26 cellular contexts compared by ENCODE assay signal in genomic region chr13:53507741-53508140, GRCh38.
"Had no signal": no experiment of that assay in that cellular context is flagged by ENCODE, and none has a peak within 500 bp of the region (broad histone marks: within the 10 kb centered on the region; RNA-seq: fewer than 3 reads in every experiment).

No MANE protein-coding gene starts in this region.

- H3K9me3 ChIP-seq: breast epithelium, esophagus muscularis mucosa, lower lobe of right lung, neutrophil, right lobe of liver, thoracic aorta had no signal

- H3K4me1 ChIP-seq: breast epithelium, esophagus muscularis mucosa, foreskin keratinocyte, left lung, lower lobe of right lung, right lobe of liver had no signal

- H3K4me1 Mint-ChIP-seq: activated B cell treated with CpG ODN at 0.5 μM for 24 hours; activated CD8-positive, alpha-beta memory T cell treated with anti-CD3 and anti-CD28 coated beads, Interleukin-2, amount 10 ng/mL, durations not matched to agents 7 days and 5 days; central memory CD8-positive, alpha-beta T cell; naive thymus-derived CD8-positive, alpha-beta T cell had no signal

- H3K27ac Mint-ChIP-seq: activated B cell treated with CpG ODN at 0.5 μM for 24 hours; activated CD8-positive, alpha-beta memory T cell treated with anti-CD3 and anti-CD28 coated beads, Interleukin-2, amount 10 ng/mL, durations not matched to agents 7 days and 5 days; activated CD8-positive, alpha-beta T cell treated with anti-CD3 and anti-CD28 coated beads, Interleukin-2, amount 10 ng/mL, durations not matched to agents 7 days and 5 days; activated naive CD4-positive, alpha-beta T cell treated with anti-CD3 and anti-CD28 coated beads, Interleukin-2, amount 50 U/mL, for 72 hours; activated T-helper 2 cell treated with anti-CD3 and anti-CD28 coated beads, Interferon-gamma antibody, Interleukin-2, Interleukin-4, amounts not matched to agents 10 μg/mL and 5 μg/mL and 100 μg/mL, durations not matched to agents 14 hours and 24 hours and 36 hours; naive thymus-derived CD8-positive, alpha-beta T cell; progenitor cell of endocrine pancreas; stimulated activated naive CD8-positive, alpha-beta T cell treated with anti-CD3 and anti-CD28 coated beads, Interleukin-15, Interleukin-2, amounts not matched to agents 100 ng/mL and 50 ng/mL, for 24 hours had no signal

- H3K36me3 ChIP-seq: breast epithelium, esophagus muscularis mucosa, heart right ventricle, left lung, lower lobe of right lung, neutrophil, right lobe of liver, thoracic aorta had no signal

- H3K4me3 Mint-ChIP-seq: activated B cell treated with CpG ODN at 0.5 μM for 24 hours; activated CD8-positive, alpha-beta memory T cell treated with anti-CD3 and anti-CD28 coated beads, Interleukin-2, amount 10 ng/mL, durations not matched to agents 7 days and 5 days; activated CD8-positive, alpha-beta T cell treated with anti-CD3 and anti-CD28 coated beads, Interleukin-2, amount 10 ng/mL, durations not matched to agents 7 days and 5 days; central memory CD8-positive, alpha-beta T cell; naive thymus-derived CD8-positive, alpha-beta T cell; stimulated activated naive CD8-positive, alpha-beta T cell treated with anti-CD3 and anti-CD28 coated beads, Interleukin-15, Interleukin-2, amounts not matched to agents 100 ng/mL and 50 ng/mL, for 24 hours had no signal

- H3K27ac ChIP-seq: breast epithelium, esophagus muscularis mucosa, foreskin keratinocyte, heart right ventricle, left lung, lower lobe of right lung, neutrophil, right lobe of liver, thoracic aorta had no signal

- H3K27me3 Mint-ChIP-seq: activated B cell treated with CpG ODN at 0.5 μM for 24 hours; activated CD8-positive, alpha-beta memory T cell treated with anti-CD3 and anti-CD28 coated beads, Interleukin-2, amount 10 ng/mL, durations not matched to agents 7 days and 5 days; central memory CD8-positive, alpha-beta T cell; naive thymus-derived CD8-positive, alpha-beta T cell; progenitor cell of endocrine pancreas; stimulated activated naive CD8-positive, alpha-beta T cell treated with anti-CD3 and anti-CD28 coated beads, Interleukin-15, Interleukin-2, amounts not matched to agents 100 ng/mL and 50 ng/mL, for 24 hours had no signal

- H3K27me3 ChIP-seq: breast epithelium, esophagus muscularis mucosa, foreskin keratinocyte, heart right ventricle, left lung, neutrophil, right lobe of liver had no signal

- H3K36me3 Mint-ChIP-seq: activated CD8-positive, alpha-beta memory T cell treated with anti-CD3 and anti-CD28 coated beads, Interleukin-2, amount 10 ng/mL, durations not matched to agents 7 days and 5 days had no signal

- DNase-seq: activated B cell treated with CpG ODN at 0.5 μM for 24 hours; activated CD8-positive, alpha-beta memory T cell treated with anti-CD3 and anti-CD28 coated beads, Interleukin-2, amount 10 ng/mL, durations not matched to agents 7 days and 5 days; activated CD8-positive, alpha-beta T cell treated with anti-CD3 and anti-CD28 coated beads, Interleukin-2, amount 10 ng/mL, durations not matched to agents 7 days and 5 days; activated naive CD4-positive, alpha-beta T cell; activated T-cell treated with anti-CD3 and anti-CD28 coated beads, Interleukin-2, amount 50 U/mL, for 48 hours; dermis blood vessel endothelial cell; effector CD4-positive, alpha-beta T cell; foreskin keratinocyte; heart right ventricle; kidney glomerular epithelial cell; left lung; lower lobe of right lung; mesenchymal stem cell; naive thymus-derived CD8-positive, alpha-beta T cell; right lobe of liver; stimulated activated CD4-positive, alpha-beta T cell treated with anti-CD3 and anti-CD28 coated beads, Interleukin-4, amount 100 ng/mL, for 1 hour; trophoblast cell had no signal

- H3K4me3 ChIP-seq: breast epithelium, esophagus muscularis mucosa, heart right ventricle, left lung, lower lobe of right lung, right lobe of liver, thoracic aorta had no signal
